Comparison of ENCODE assay signal across 1 cellular context in the genomic region with DNA sequence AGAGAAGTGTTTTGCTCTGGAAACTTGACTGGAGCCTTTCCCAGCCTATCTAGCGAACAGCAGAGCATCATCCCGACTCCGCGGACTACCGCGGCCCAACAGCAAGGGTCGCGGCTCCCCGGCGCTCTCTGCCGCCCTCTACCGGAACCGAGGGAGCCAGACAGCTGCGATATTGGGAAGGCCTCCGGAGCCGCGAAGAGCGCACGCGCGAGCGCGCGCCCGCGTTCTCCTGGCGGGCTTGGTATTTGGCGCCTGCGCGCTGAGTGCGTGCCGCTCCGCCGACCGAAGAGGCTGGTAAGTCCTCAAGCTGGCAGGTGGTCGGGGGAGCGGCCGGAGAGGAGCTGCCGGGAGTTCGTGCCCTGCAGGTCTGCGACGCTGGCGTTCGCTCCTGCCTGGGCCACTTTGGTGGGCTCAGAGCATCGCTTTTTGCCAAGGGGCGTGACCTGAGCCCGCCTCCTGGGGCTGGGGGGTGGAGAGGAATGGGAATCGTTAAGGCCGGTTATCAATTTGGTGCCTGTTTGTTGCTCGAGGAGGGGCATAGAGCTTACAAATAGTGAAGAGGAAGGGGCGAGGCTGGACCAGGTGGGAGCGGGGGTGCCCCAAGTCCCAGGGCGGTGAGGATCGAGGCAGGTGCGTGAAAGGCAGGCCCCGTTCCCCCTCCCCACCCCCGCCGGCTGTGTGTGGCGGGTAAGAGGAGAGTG.
TF ChIP-seq lines count a peak whose summit lies in the region.

A gene with protein sequence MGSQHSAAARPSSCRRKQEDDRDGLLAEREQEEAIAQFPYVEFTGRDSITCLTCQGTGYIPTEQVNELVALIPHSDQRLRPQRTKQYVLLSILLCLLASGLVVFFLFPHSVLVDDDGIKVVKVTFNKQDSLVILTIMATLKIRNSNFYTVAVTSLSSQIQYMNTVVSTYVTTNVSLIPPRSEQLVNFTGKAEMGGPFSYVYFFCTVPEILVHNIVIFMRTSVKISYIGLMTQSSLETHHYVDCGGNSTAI (plus strand): TSS at position 257 of the 701 bp plus-strand sequence. CDS start 641 bp downstream, outside the sequence.

TF ChIP-seq in HepG2, 621 proteins besides CTCF, POLR2A, EP300 and RAD21 (continued from another document and continues in another):
- TF ChIP-seq U2AF2 (IDR thresholded peaks at IDR 0.05; ENCODE audit: low read depth, low read length) (no peak), THAP8 (CRISPR knock-in tag; IDR thresholded peaks at IDR 0.05; ENCODE audit: borderline replicate concordance) (no peak), CSRNP2 (CRISPR knock-in tag; conservative IDR thresholded peaks at IDR 0.05; ENCODE audit: low read depth) (no peak), ATF3 (CRISPR knock-in tag; IDR thresholded peaks at IDR 0.05) (no peak), HHEX (CRISPR knock-in tag; IDR thresholded peaks at IDR 0.05) (no peak), MNT (IDR thresholded peaks at IDR 0.05) (no peak), RERE (CRISPR knock-in tag; IDR thresholded peaks at IDR 0.05; ENCODE audit: low read depth) (no peak), RBM39 (IDR thresholded peaks at IDR 0.05; ENCODE audit: low read depth, low read length, poor library complexity, severe bottlenecking) (peak; percentile 70), ATRX (CRISPR knock-in tag; IDR thresholded peaks at IDR 0.05; ENCODE audit: borderline replicate concordance) (no peak), ZNF557 (CRISPR knock-in tag; IDR thresholded peaks at IDR 0.05) (0 out of 2 replicates have a peak, but pooled peaks have one; percentile 18), KLF12 (CRISPR knock-in tag; IDR thresholded peaks at IDR 0.05; ENCODE audit: borderline replicate concordance) (no peak), HOXA5 (CRISPR knock-in tag; IDR thresholded peaks at IDR 0.05) (no peak; the same call in 1 of the 2 replicates), ARNTL (CRISPR knock-in tag; IDR thresholded peaks at IDR 0.05) (no peak), ZNF616 (CRISPR knock-in tag; IDR thresholded peaks at IDR 0.05; ENCODE audit: low read depth) (peak; percentile 94), HOXA7 (CRISPR knock-in tag; IDR thresholded peaks at IDR 0.05) (no peak), ZNF788 (CRISPR knock-in tag; IDR thresholded peaks at IDR 0.05; ENCODE audit: borderline replicate concordance) (peak; percentile 72; the same call in 1 of the 2 replicates), HMG20B (CRISPR knock-in tag; conservative IDR thresholded peaks at IDR 0.05) (no peak), MEIS1 (CRISPR knock-in tag; IDR thresholded peaks at IDR 0.05; ENCODE audit: borderline replicate concordance) (peak; percentile 63; the same call in 1 of the 2 replicates), ZFP82 (CRISPR knock-in tag; IDR thresholded peaks at IDR 0.05; ENCODE audit: borderline replicate concordance) (no peak), ZNF792 (CRISPR knock-in tag; IDR thresholded peaks at IDR 0.05) (no peak), RXRA (CRISPR knock-in tag; IDR thresholded peaks at IDR 0.05) (peak; percentile 44; the same call in 1 of the 2 replicates), RFXAP (CRISPR knock-in tag; IDR thresholded peaks at IDR 0.05; ENCODE audit: borderline replicate concordance) (peak; percentile 44; the same call in 1 of the 2 replicates), ZNF768 (CRISPR knock-in tag; IDR thresholded peaks at IDR 0.05) (no peak), CCDC6 (CRISPR knock-in tag; IDR thresholded peaks at IDR 0.05) (0 out of 2 replicates have a peak, but pooled peaks have one; percentile 50), ZNF850 (CRISPR knock-in tag; conservative IDR thresholded peaks at IDR 0.05) (no peak), NPAS2 (CRISPR knock-in tag; IDR thresholded peaks at IDR 0.05; ENCODE audit: borderline replicate concordance) (no peak), ZNF746 (CRISPR knock-in tag; IDR thresholded peaks at IDR 0.05) (peak; percentile 69; the same call in 1 of the 2 replicates), ZNF572 (CRISPR knock-in tag; IDR thresholded peaks at IDR 0.05) (no peak), NBN (conservative IDR thresholded peaks at IDR 0.05) (no peak)
- TF ChIP-seq, protein P1, sequence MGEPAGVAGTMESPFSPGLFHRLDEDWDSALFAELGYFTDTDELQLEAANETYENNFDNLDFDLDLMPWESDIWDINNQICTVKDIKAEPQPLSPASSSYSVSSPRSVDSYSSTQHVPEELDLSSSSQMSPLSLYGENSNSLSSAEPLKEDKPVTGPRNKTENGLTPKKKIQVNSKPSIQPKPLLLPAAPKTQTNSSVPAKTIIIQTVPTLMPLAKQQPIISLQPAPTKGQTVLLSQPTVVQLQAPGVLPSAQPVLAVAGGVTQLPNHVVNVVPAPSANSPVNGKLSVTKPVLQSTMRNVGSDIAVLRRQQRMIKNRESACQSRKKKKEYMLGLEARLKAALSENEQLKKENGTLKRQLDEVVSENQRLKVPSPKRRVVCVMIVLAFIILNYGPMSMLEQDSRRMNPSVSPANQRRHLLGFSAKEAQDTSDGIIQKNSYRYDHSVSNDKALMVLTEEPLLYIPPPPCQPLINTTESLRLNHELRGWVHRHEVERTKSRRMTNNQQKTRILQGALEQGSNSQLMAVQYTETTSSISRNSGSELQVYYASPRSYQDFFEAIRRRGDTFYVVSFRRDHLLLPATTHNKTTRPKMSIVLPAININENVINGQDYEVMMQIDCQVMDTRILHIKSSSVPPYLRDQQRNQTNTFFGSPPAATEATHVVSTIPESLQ (CRISPR knock-in tag; conservative IDR thresholded peaks at IDR 0.05) = no peak
- TF ChIP-seq, protein P2, sequence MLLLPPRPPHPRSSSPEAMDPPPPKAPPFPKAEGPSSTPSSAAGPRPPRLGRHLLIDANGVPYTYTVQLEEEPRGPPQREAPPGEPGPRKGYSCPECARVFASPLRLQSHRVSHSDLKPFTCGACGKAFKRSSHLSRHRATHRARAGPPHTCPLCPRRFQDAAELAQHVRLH (CRISPR knock-in tag; IDR thresholded peaks at IDR 0.05; ENCODE audit: borderline replicate concordance, low read depth) = peak; percentile 84; the same call in 1 of the 2 replicates
- TF ChIP-seq, protein P3, sequence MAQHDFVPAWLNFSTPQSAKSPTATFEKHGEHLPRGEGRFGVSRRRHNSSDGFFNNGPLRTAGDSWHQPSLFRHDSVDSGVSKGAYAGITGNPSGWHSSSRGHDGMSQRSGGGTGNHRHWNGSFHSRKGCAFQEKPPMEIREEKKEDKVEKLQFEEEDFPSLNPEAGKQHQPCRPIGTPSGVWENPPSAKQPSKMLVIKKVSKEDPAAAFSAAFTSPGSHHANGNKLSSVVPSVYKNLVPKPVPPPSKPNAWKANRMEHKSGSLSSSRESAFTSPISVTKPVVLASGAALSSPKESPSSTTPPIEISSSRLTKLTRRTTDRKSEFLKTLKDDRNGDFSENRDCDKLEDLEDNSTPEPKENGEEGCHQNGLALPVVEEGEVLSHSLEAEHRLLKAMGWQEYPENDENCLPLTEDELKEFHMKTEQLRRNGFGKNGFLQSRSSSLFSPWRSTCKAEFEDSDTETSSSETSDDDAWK (CRISPR knock-in tag; IDR thresholded peaks at IDR 0.05) = no peak
- TF ChIP-seq, protein P4, sequence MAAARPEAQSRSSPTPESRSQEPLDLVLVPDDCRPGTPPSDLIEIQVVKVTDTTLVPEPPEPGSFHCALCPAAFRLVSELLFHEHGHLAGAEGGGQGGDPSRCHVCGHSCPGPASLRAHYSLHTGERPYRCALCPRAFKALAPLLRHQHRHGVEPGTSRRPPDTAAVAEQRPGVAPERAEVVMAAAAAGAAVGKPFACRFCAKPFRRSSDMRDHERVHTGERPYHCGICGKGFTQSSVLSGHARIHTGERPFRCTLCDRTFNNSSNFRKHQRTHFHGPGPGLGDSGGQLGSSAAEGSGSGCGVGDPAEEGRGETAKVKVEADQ (CRISPR knock-in tag; IDR thresholded peaks at IDR 0.05; ENCODE audit: borderline replicate concordance) = peak; percentile 70; the same call in 1 of the 2 replicates
- TF ChIP-seq, protein P5, sequence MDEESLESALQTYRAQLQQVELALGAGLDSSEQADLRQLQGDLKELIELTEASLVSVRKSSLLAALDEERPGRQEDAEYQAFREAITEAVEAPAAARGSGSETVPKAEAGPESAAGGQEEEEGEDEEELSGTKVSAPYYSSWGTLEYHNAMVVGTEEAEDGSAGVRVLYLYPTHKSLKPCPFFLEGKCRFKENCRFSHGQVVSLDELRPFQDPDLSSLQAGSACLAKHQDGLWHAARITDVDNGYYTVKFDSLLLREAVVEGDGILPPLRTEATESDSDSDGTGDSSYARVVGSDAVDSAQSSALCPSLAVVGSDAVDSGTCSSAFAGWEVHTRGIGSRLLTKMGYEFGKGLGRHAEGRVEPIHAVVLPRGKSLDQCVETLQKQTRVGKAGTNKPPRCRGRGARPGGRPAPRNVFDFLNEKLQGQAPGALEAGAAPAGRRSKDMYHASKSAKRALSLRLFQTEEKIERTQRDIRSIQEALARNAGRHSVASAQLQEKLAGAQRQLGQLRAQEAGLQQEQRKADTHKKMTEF (CRISPR knock-in tag; IDR thresholded peaks at IDR 0.05) = peak; percentile 74
- TF ChIP-seq, protein P6, sequence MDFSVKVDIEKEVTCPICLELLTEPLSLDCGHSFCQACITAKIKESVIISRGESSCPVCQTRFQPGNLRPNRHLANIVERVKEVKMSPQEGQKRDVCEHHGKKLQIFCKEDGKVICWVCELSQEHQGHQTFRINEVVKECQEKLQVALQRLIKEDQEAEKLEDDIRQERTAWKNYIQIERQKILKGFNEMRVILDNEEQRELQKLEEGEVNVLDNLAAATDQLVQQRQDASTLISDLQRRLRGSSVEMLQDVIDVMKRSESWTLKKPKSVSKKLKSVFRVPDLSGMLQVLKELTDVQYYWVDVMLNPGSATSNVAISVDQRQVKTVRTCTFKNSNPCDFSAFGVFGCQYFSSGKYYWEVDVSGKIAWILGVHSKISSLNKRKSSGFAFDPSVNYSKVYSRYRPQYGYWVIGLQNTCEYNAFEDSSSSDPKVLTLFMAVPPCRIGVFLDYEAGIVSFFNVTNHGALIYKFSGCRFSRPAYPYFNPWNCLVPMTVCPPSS (IDR thresholded peaks at IDR 0.05) = no peak
